In the genomic region with DNA sequence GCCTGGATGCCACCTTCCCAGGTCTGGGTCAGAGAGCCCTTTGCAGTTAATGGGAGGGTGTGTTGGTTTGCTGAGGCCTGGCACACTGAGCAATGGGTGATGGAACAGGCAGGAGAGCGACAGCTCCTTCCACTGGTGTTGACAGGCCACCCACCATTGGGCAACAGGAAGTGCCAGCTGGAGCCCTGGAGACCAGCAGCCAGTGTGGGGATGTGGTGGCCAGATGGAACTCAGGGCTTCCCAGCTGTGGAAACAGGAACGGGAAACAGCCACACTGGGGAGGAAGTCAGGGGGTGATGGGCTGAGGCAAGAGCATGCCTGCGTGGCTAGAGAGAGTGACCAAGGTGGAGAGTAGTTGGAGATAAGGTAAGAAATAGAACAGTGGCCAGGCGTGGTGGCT, we compare ENCODE assay signal across 11 cellular contexts. TPM values are rescaled to one million over a fixed set of nuclear protein-coding genes. Genes with fewer than 3 reads are reported as not detected.
DNase-seq lines count a peak whose midpoint lies in the region; ATAC-seq and TF ChIP-seq lines count a peak whose summit lies in the region.
"Had no signal": no experiment of that assay in that cellular context is flagged by ENCODE, and none has a peak within 500 bp of the region (broad histone marks: within the 10 kb centered on the region; RNA-seq: fewer than 3 reads in every experiment).

No MANE protein-coding gene starts in this region.

- no peak for ATAC-seq in activated T-helper 17 cell treated with anti-CD3 and anti-CD28 coated beads, Interleukin-2, amount 50 U/mL, for 72 hours (replicated peaks)
- ATAC-seq in upper lobe of left lung (ENCODE audit: low FRiP score in 2 of 2): peak; percentile 66 to 88

- peaks cover 85% of the 10 kb centered on the region for H3K4me1 Mint-ChIP-seq in activated naive CD4-positive, alpha-beta T cell treated with anti-CD3 and anti-CD28 coated beads, Interleukin-2, amount 10 ng/mL, durations not matched to agents 7 days and 5 days
- peaks cover 51% of the 10 kb centered on the region for H3K4me1 Mint-ChIP-seq in activated T-helper 17 cell treated with anti-CD3 and anti-CD28 coated beads, Interleukin-2, amount 50 U/mL, for 72 hours
- H3K4me1 Mint-ChIP-seq in Calu3 (ENCODE audit: low read depth, unreplicated experiment): no peaks in the 10 kb centered on the region

- intact Hi-C loops in lower leg skin (cut with DNase I; ENCODE audit: low total_unique reads) (no loop called here), Calu3 (cut with micrococcal nuclease; ENCODE audit: unreplicated experiment) (no loop called here)

- peak overlapping the region; percentile 90 for H3K27ac Mint-ChIP-seq in activated naive CD4-positive, alpha-beta T cell treated with anti-CD3 and anti-CD28 coated beads, Interleukin-2, amount 10 ng/mL, durations not matched to agents 7 days and 5 days
- H3K27ac Mint-ChIP-seq in activated T-helper 17 cell treated with anti-CD3 and anti-CD28 coated beads, Interleukin-2, amount 50 U/mL, for 72 hours: peak overlapping the region; percentile 85
- H3K27ac Mint-ChIP-seq in Calu3 (ENCODE audit: unreplicated experiment): no peak overlapping the region

- BruUV-seq in Calu3 (replicated peaks; lab: Mats Ljungman, UMichigan): no TSS peak

- H3K27me3 Mint-ChIP-seq in activated naive CD4-positive, alpha-beta T cell treated with anti-CD3 and anti-CD28 coated beads, Interleukin-2, amount 10 ng/mL, durations not matched to agents 7 days and 5 days: no peaks in the 10 kb centered on the region
- no peaks in the 10 kb centered on the region for H3K27me3 Mint-ChIP-seq in activated T-helper 17 cell treated with anti-CD3 and anti-CD28 coated beads, Interleukin-2, amount 50 U/mL, for 72 hours
- peaks cover 62% of the 10 kb centered on the region for H3K27me3 Mint-ChIP-seq in Calu3 (ENCODE audit: unreplicated experiment)

- peaks cover 52% of the 10 kb centered on the region for H3K36me3 Mint-ChIP-seq in activated naive CD4-positive, alpha-beta T cell treated with anti-CD3 and anti-CD28 coated beads, Interleukin-2, amount 10 ng/mL, durations not matched to agents 7 days and 5 days
- H3K36me3 Mint-ChIP-seq in activated T-helper 17 cell treated with anti-CD3 and anti-CD28 coated beads, Interleukin-2, amount 50 U/mL, for 72 hours (ENCODE audit: low read depth): peaks cover 84% of the 10 kb centered on the region
- no peaks in the 10 kb centered on the region for H3K36me3 Mint-ChIP-seq in Calu3 (ENCODE audit: insufficient read depth, unreplicated experiment)

- H3K4me3 Mint-ChIP-seq in activated naive CD4-positive, alpha-beta T cell treated with anti-CD3 and anti-CD28 coated beads, Interleukin-2, amount 10 ng/mL, durations not matched to agents 7 days and 5 days: peak overlapping the region; percentile 68
- peak overlapping the region; percentile 85 for H3K4me3 Mint-ChIP-seq in activated T-helper 17 cell treated with anti-CD3 and anti-CD28 coated beads, Interleukin-2, amount 50 U/mL, for 72 hours
- H3K4me3 Mint-ChIP-seq in Calu3 (ENCODE audit: low read depth, unreplicated experiment): no peak overlapping the region

- TF ChIP-seq CTCF in lower leg skin (IDR thresholded peaks at IDR 0.05): no peak
- TF ChIP-seq CTCF in upper lobe of left lung (IDR thresholded peaks at IDR 0.05): no peak
- no peak for TF ChIP-seq CTCF in Calu3 (IDR thresholded peaks at IDR 0.05; ENCODE audit: unreplicated experiment)

- TF ChIP-seq POLR2A in lower leg skin (IDR thresholded peaks at IDR 0.05) (no peak), upper lobe of left lung (IDR thresholded peaks at IDR 0.05) (no peak)

- DNase-seq in activated naive CD4-positive, alpha-beta T cell treated with anti-CD3 and anti-CD28 coated beads, Interleukin-2, amount 10 ng/mL, durations not matched to agents 7 days and 5 days: no peak
- no peak for DNase-seq in activated naive CD4-positive, alpha-beta T cell treated with Interleukin-2 at 50 U/mL for 16 hours
- peak; percentile 56 to 90 for DNase-seq in lower leg skin (ENCODE audit: low spot score in 2 of 2)
- peak in 1 of 2 donors; percentile 86 for DNase-seq in upper lobe of left lung
- DNase-seq in Calu3: no peak
- no peak for DNase-seq in NCI-H82 treated with DMSO at 0.1 percent for 48 hours (lab: John Stamatoyannopoulos, UW; ENCODE audit: unreplicated experiment)
- no peak for DNase-seq in activated CD8-positive, alpha-beta memory T cell treated with anti-CD3 and anti-CD28 coated beads, Interleukin-2, amount 50 U/mL, for 4 hours
- DNase-seq: cortex of kidney, ovary had no signal

- WGBS in lower leg skin, 2 donors: 74 to 81% methylated on average over 4 of the region's 4 CpGs
- WGBS in upper lobe of left lung, 2 donors: 51 to 69% methylated on average over 4 of the region's 4 CpGs

- no peaks in the 10 kb centered on the region for H3K9me3 Mint-ChIP-seq in activated naive CD4-positive, alpha-beta T cell treated with anti-CD3 and anti-CD28 coated beads, Interleukin-2, amount 10 ng/mL, durations not matched to agents 7 days and 5 days
- no peaks in the 10 kb centered on the region for H3K9me3 Mint-ChIP-seq in activated T-helper 17 cell treated with anti-CD3 and anti-CD28 coated beads, Interleukin-2, amount 50 U/mL, for 72 hours
- no peaks in the 10 kb centered on the region for H3K9me3 Mint-ChIP-seq in Calu3 (ENCODE audit: low read depth, unreplicated experiment)

- no peaks in the 10 kb centered on the region for H3K9me3 ChIP-seq in upper lobe of left lung
- H3K9me3 ChIP-seq: ovary had no signal

- H3K27ac ChIP-seq in upper lobe of left lung: peak overlapping the region; percentile 54 to 75 (median 66)
- H3K27ac ChIP-seq: ovary, SK-N-MC had no signal

- no peaks in the 10 kb centered on the region for H3K27me3 ChIP-seq in upper lobe of left lung
- H3K27me3 ChIP-seq: ovary had no signal

- H3K4me3 ChIP-seq in lower leg skin (ENCODE audit: low read depth, poor library complexity, severe bottlenecking) (no peak overlapping the region), upper lobe of left lung (no peak overlapping the region)
- H3K4me3 ChIP-seq: ovary, SK-N-MC had no signal

- peak in 1 of 4 donors; percentile 4 for TF ChIP-seq EP300 in upper lobe of left lung (IDR thresholded peaks at IDR 0.05)

- peaks cover 0 to 20% (median 13%) of the 10 kb centered on the region in 4 donors for H3K4me1 ChIP-seq in upper lobe of left lung

- CTCF ChIA-PET in activated naive CD4-positive, alpha-beta T cell treated with anti-CD3 and anti-CD28 coated beads, Interleukin-2, amount 10 ng/mL, durations not matched to agents 7 days and 5 days (lab: Charles Lee): interaction anchor here (0.9 to 1.4 kb wide), 2 partner anchors 9 to 28 kb away, joined by 4 read pairs; no protein-coding TSS in a partner anchor
- CTCF ChIA-PET in Calu3 (lab: Charles Lee): no interaction called here

- H3K36me3 ChIP-seq in upper lobe of left lung: no peaks in the 10 kb centered on the region
- H3K36me3 ChIP-seq: ovary had no signal

RNA-seq across cellular contexts. Expression of a gene that starts 9.3 kb away (rescaled TPM):
- total RNA-seq in activated T-helper 17 cell treated with anti-CD3 and anti-CD28 coated beads, Interleukin-2, amount 50 U/mL, for 72 hours: 100 to 1,000 TPM; 125 to 137 TPM
- total RNA-seq in lower leg skin (1 to 10 TPM; 2.9 to 8.9 (median 4.0) TPM), upper lobe of left lung (10 to 100 TPM in 5 of 6 donors, 1 to 10 TPM in 1; 7.0 to 69.1 (median 20.2) TPM), Calu3 (2022) (not detected in 2 replicates)

Comparison
In these comparisons a context has a peak if more than half of its experiments do, and no peak if none do; other contexts are left out.
1. DNase-seq: peak in lower leg skin (2 of 2); none in activated naive CD4-positive, alpha-beta T cell treated with anti-CD3 and anti-CD28 coated beads, Interleukin-2, amount 10 ng/mL, durations not matched to agents 7 days and 5 days (single experiment), activated naive CD4-positive, alpha-beta T cell treated with Interleukin-2 at 50 U/mL for 16 hours (single experiment), Calu3 (single experiment), NCI-H82 treated with DMSO at 0.1 percent for 48 hours (single experiment) and activated CD8-positive, alpha-beta memory T cell treated with anti-CD3 and anti-CD28 coated beads, Interleukin-2, amount 50 U/mL, for 4 hours (single experiment).